Comparison of ENCODE assay signal across 8 cellular contexts in genomic region chr1:23019851-23020625, GRCh38. TPM values are rescaled to one million over a fixed set of nuclear protein-coding genes. Genes with fewer than 3 reads are reported as not detected.
DNase-seq lines count a peak whose midpoint lies in the region; ATAC-seq, FAIRE-seq and TF ChIP-seq lines count a peak whose summit lies in the region.

No MANE protein-coding gene starts in this region.

- TF ChIP-seq CTCF in A549 (IDR thresholded peaks at IDR 0.05): no peak
- TF ChIP-seq CTCF in OCI-LY1 (IDR thresholded peaks at IDR 0.05; ENCODE audit: low read length): no peak
- no peak for TF ChIP-seq CTCF in pancreas (IDR thresholded peaks at IDR 0.05)

- peaks cover 8% of the 10 kb centered on the region for H3K36me3 Mint-ChIP-seq in activated naive CD4-positive, alpha-beta T cell treated with anti-CD3 and anti-CD28 coated beads, Interleukin-2, amount 50 U/mL, for 24 hours

- peak overlapping the region; percentile 44 for H3K27ac Mint-ChIP-seq in activated naive CD4-positive, alpha-beta T cell treated with anti-CD3 and anti-CD28 coated beads, Interleukin-2, amount 50 U/mL, for 24 hours

- no peaks in the 10 kb centered on the region for H3K27me3 ChIP-seq in OCI-LY1 (ENCODE audit: insufficient read depth, low read length)
- no peaks in the 10 kb centered on the region for H3K27me3 ChIP-seq in pancreas

- H2AFZ ChIP-seq in OCI-LY1 (ENCODE audit: low read length): no peak overlapping the region

- H3K79me2 ChIP-seq in OCI-LY1 (ENCODE audit: insufficient read depth, low read length): peaks cover 49% of the 10 kb centered on the region

- FAIRE-seq in A549 (lab: Jason Lieb, UNC) (no peak), pancreas (lab: Jason Lieb, UNC) (no peak)

- H3K27me3 Mint-ChIP-seq in activated naive CD4-positive, alpha-beta T cell treated with anti-CD3 and anti-CD28 coated beads, Interleukin-2, amount 50 U/mL, for 24 hours: no peaks in the 10 kb centered on the region

- peaks cover 54% of the 10 kb centered on the region for H3K4me1 Mint-ChIP-seq in activated naive CD4-positive, alpha-beta T cell treated with anti-CD3 and anti-CD28 coated beads, Interleukin-2, amount 50 U/mL, for 24 hours

- intact Hi-C loops in Right ventricle myocardium inferior (cut with DNase I) (no loop called here), pancreas (cut with DNase I) (no loop called here)

- POLR2A ChIA-PET in A549 (lab: Yijun Ruan, JAX): interaction anchor here (0.7 to 1.5 kb wide), 2 partner anchors 10 to 325 kb away, joined by 3 to 8 read pairs; no protein-coding TSS in a partner anchor

- H4K20me1 ChIP-seq in OCI-LY1 (ENCODE audit: insufficient read depth, low read length): no peaks in the 10 kb centered on the region

- H3F3A ChIP-seq in OCI-LY1 (ENCODE audit: insufficient read depth, low read length): no peaks in the 10 kb centered on the region

- DNase-seq in A549 (ENCODE audit: low read depth in 1 of 2, low spot score in 1 of 2) (peak; percentile 8 to 41), Right ventricle myocardium inferior (ENCODE audit: missing footprints) (peak; percentile 59), pancreas (peak; percentile 32 to 76 (median 46)), GF-D8 (lab: John Stamatoyannopoulos, UW) (no peak)

- CTCF ChIA-PET in A549 (lab: Yijun Ruan, JAX): no interaction called here

- WGBS in A549 (ENCODE audit: missing lambda C conversion rate): under 1% methylated on average over 11 of the region's 43 CpGs
- WGBS in pancreas, 2 donors: 0 to 1% methylated on average over 43 of the region's 43 CpGs

- H3K4me3 ChIP-seq in A549 (peak overlapping the region; percentile 75), OCI-LY1 (ENCODE audit: low read depth, low read length, poor library complexity, severe bottlenecking) (peak overlapping the region; percentile 79), pancreas (peak overlapping the region; percentile 83 to 94 (median 88))

- TF ChIP-seq EP300 in A549 (IDR thresholded peaks at IDR 0.05): no peak

- H3K9ac ChIP-seq in OCI-LY1 (ENCODE audit: low read length): peak overlapping the region; percentile 80

- peak; percentile 48 to 50; a peak in 5 of 6 replicates for ATAC-seq in A549
- peak; percentile 21 for ATAC-seq in GM18499 (IDR thresholded peaks at IDR 0.05; ENCODE audit: insufficient read depth, unreplicated experiment)
- ATAC-seq in HG03025 (IDR thresholded peaks at IDR 0.05; ENCODE audit: low FRiP score, unreplicated experiment): peak; percentile 10
- peak; percentile 9 for ATAC-seq in Right ventricle myocardium inferior
- peak; percentile 15 to 34 (median 29) for ATAC-seq in pancreas

- H3K9me2 ChIP-seq in OCI-LY1 (ENCODE audit: low read depth, low read length): no peaks in the 10 kb centered on the region

- H3K4me3 Mint-ChIP-seq in activated naive CD4-positive, alpha-beta T cell treated with anti-CD3 and anti-CD28 coated beads, Interleukin-2, amount 50 U/mL, for 24 hours: peak overlapping the region; percentile 92

- H3K4me2 ChIP-seq in A549: peak overlapping the region; percentile 98
- H3K4me2 ChIP-seq in OCI-LY1 (ENCODE audit: low read length): peak overlapping the region; percentile 67

- H3K4me1 ChIP-seq in A549 (no peaks in the 10 kb centered on the region; the same call in 2 of the 3 replicates), OCI-LY1 (ENCODE audit: insufficient read depth, low read length, severe bottlenecking) (peaks cover 16% of the 10 kb centered on the region), pancreas (peaks cover 0 to 6% (median 0%) of the 10 kb centered on the region in 3 donors)

- TF ChIP-seq RAD21 in A549 (conservative IDR thresholded peaks at IDR 0.05 in 1 of 2, IDR thresholded peaks at IDR 0.05 in 1 of 2): no peak

- peaks cover 7% of the 10 kb centered on the region for H3K9me3 Mint-ChIP-seq in activated naive CD4-positive, alpha-beta T cell treated with anti-CD3 and anti-CD28 coated beads, Interleukin-2, amount 50 U/mL, for 24 hours

- TF ChIP-seq POLR2A in A549 (IDR thresholded peaks at IDR 0.05; ENCODE audit: low read length): no peak

- 0 out of 3 replicates have a peak, but pooled peaks cover 2% of the 10 kb centered on the region for H3K9me3 ChIP-seq in A549
- peaks cover 6% of the 10 kb centered on the region; the same call in 1 of the 2 replicates for H3K9me3 ChIP-seq in OCI-LY1 (ENCODE audit: low read length)
- no peaks in the 10 kb centered on the region for H3K9me3 ChIP-seq in pancreas

- H3K27ac ChIP-seq in A549: peak overlapping the region; percentile 92 to 97
- peak overlapping the region; percentile 45 for H3K27ac ChIP-seq in OCI-LY1 (ENCODE audit: low read depth, low read length, poor library complexity, severe bottlenecking)
- peak overlapping the region; percentile 75 to 89 (median 86) for H3K27ac ChIP-seq in pancreas

- H3K36me3 ChIP-seq in OCI-LY1 (ENCODE audit: insufficient read depth, low read length) (peaks cover 8% of the 10 kb centered on the region; the same call in 1 of the 2 replicates), pancreas (no peaks in the 10 kb centered on the region)

TF ChIP-seq in A549, 52 proteins besides CTCF, POLR2A, EP300 and RAD21 (continues in another document):
- TF ChIP-seq HEYL (CRISPR knock-in tag; IDR thresholded peaks at IDR 0.05) (no peak), MAZ (IDR thresholded peaks at IDR 0.05; ENCODE audit: borderline replicate concordance, low read depth, low read length) (no peak), CBX8 (IDR thresholded peaks at IDR 0.05) (no peak), HMGXB4 (CRISPR knock-in tag; IDR thresholded peaks at IDR 0.05; ENCODE audit: borderline replicate concordance) (no peak), ZNF302 (CRISPR knock-in tag; IDR thresholded peaks at IDR 0.05) (no peak), ESRRA (IDR thresholded peaks at IDR 0.05; ENCODE audit: borderline replicate concordance, low read length) (no peak), HDAC2 (IDR thresholded peaks at IDR 0.05) (no peak), FOSL2 (IDR thresholded peaks at IDR 0.05) (no peak), FOSL2 (CRISPR knock-in tag; IDR thresholded peaks at IDR 0.05) (no peak), HOXB5 (CRISPR knock-in tag; IDR thresholded peaks at IDR 0.05) (no peak), JUNB (IDR thresholded peaks at IDR 0.05) (no peak), ZC3H11A (IDR thresholded peaks at IDR 0.05) (no peak), CBX2 (IDR thresholded peaks at IDR 0.05; ENCODE audit: borderline replicate concordance, low read depth) (no peak), NR3C1 (IDR thresholded peaks at IDR 0.05) (no peak), RFX5 (IDR thresholded peaks at IDR 0.05) (no peak)
- TF ChIP-seq, protein P1, sequence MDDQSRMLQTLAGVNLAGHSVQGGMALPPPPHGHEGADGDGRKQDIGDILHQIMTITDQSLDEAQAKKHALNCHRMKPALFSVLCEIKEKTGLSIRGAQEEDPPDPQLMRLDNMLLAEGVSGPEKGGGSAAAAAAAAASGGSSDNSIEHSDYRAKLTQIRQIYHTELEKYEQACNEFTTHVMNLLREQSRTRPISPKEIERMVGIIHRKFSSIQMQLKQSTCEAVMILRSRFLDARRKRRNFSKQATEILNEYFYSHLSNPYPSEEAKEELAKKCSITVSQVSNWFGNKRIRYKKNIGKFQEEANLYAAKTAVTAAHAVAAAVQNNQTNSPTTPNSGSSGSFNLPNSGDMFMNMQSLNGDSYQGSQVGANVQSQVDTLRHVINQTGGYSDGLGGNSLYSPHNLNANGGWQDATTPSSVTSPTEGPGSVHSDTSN (IDR thresholded peaks at IDR 0.05): no peak
- TF ChIP-seq, protein P2, sequence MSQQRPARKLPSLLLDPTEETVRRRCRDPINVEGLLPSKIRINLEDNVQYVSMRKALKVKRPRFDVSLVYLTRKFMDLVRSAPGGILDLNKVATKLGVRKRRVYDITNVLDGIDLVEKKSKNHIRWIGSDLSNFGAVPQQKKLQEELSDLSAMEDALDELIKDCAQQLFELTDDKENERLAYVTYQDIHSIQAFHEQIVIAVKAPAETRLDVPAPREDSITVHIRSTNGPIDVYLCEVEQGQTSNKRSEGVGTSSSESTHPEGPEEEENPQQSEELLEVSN (IDR thresholded peaks at IDR 0.05; ENCODE audit: borderline replicate concordance, low read depth): no peak

RNA-seq across cellular contexts. Expression of gene KDM1A, which starts 0.8 kb away (rescaled TPM):
- 71.8 and 80.3 TPM in 2 replicates for polyA plus RNA-seq in A549 (2011; rRNA removed)
- polyA plus RNA-seq in A549 (2012; cell fraction: cytosol; rRNA removed): 58.9 and 65.8 TPM in 2 replicates
- 58.4 and 107 TPM in 2 replicates for polyA plus RNA-seq in A549 (2012; cell fraction: nucleus; rRNA removed)
- 63.7 to 67.6 TPM (median 66.4 TPM) in 3 replicates for polyA plus RNA-seq in A549 (2017; fragmentation: RNase III; extraction: RNeasy Plus Mini Kit Qiagen cat#74134 plus additional on column Dnase treatment)
- polyA minus RNA-seq in A549 (2011; rRNA and poly(A)+ RNA removed): 81.8 and 87.9 TPM in 2 replicates
- total RNA-seq in Right ventricle myocardium inferior: 31.7 TPM
- 10 to 100 TPM; 20.6 to 31.9 (median 22.9) TPM for total RNA-seq in pancreas
- polyA plus RNA-seq in pancreas: 10 to 100 TPM; 13.7 to 30.0 TPM

RNA-seq across cellular contexts. Expression of gene TEX46, which starts 4.4 kb away (rescaled TPM):
- polyA plus RNA-seq in A549 (2011; rRNA removed): not detected in 2 replicates
- not detected in 2 replicates for polyA plus RNA-seq in A549 (2012; cell fraction: cytosol; rRNA removed)
- polyA plus RNA-seq in A549 (2012; cell fraction: nucleus; rRNA removed): not detected in 2 replicates
- not detected in 3 replicates for polyA plus RNA-seq in A549 (2017; fragmentation: RNase III; extraction: RNeasy Plus Mini Kit Qiagen cat#74134 plus additional on column Dnase treatment)
- not detected in 2 replicates for polyA minus RNA-seq in A549 (2011; rRNA and poly(A)+ RNA removed)
- not detected for total RNA-seq in Right ventricle myocardium inferior
- total RNA-seq in pancreas: not detected
- not detected for polyA plus RNA-seq in pancreas

RNA-seq across cellular contexts. Expression of gene LACTBL1, which starts 47.4 kb away (rescaled TPM):
- not detected in 2 replicates for polyA plus RNA-seq in A549 (2011; rRNA removed)
- polyA plus RNA-seq in A549 (2012; cell fraction: cytosol; rRNA removed): not detected in 2 replicates
- polyA plus RNA-seq in A549 (2012; cell fraction: nucleus; rRNA removed): not detected in 2 replicates
- not detected in 3 replicates for polyA plus RNA-seq in A549 (2017; fragmentation: RNase III; extraction: RNeasy Plus Mini Kit Qiagen cat#74134 plus additional on column Dnase treatment)
- polyA minus RNA-seq in A549 (2011; rRNA and poly(A)+ RNA removed): not detected in 2 replicates
- total RNA-seq in Right ventricle myocardium inferior: not detected
- not detected for total RNA-seq in pancreas
- not detected for polyA plus RNA-seq in pancreas
